Comparison of ENCODE assay signal across 17 cellular contexts in the genomic region with DNA sequence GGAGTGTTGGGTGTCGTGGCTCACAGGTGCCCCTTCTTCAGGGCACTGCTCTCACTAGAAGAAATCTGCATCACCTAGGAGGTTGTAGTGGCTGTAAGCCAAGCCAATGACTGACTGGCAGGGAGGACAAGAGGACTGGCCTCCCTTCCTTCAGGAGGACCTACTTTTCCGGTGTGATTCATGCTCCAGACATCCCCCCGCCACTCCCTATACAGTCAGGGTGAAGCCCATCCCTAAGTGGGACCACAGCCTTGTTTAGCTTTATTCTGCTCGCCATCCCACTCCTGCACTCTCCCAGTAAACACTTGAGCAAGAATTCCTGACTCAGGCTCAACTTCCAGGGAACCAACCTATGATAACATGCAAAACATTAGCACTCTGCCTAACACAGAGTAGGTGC.
"Had no signal": no experiment of that assay in that cellular context is flagged by ENCODE, and none has a peak within 500 bp of the region (broad histone marks: within the 10 kb centered on the region; RNA-seq: fewer than 3 reads in every experiment).

No MANE protein-coding gene starts in this region.

- H3K4me3 ChIP-seq: coronary artery, heart left ventricle, skin epidermis, tibial nerve had no signal

- H3K27ac Mint-ChIP-seq: activated CD4-positive, alpha-beta T cell treated with anti-CD3 and anti-CD28 coated beads for 36 hours; activated CD8-positive, alpha-beta T cell treated with anti-CD3 and anti-CD28 coated beads, Interleukin-2, amount 10 ng/mL, durations not matched to agents 7 days and 5 days; activated T-helper 1 cell treated with anti-CD3 and anti-CD28 coated beads, Interleukin-12 subunit alpha, Interleukin-12 subunit beta, Interleukin-2, Interleukin-4 antibody, amounts not matched to agents 30 ng/mL and 10 ng/mL and 1 ng/mL, durations not matched to agents 14 hours and 24 hours and 36 hours had no signal

- H3K4me1 ChIP-seq: tibial nerve had no signal

- H3K36me3 ChIP-seq: heart left ventricle, tibial nerve had no signal

- H3K9me3 Mint-ChIP-seq: activated T-helper 1 cell treated with anti-CD3 and anti-CD28 coated beads, Interleukin-12 subunit alpha, Interleukin-12 subunit beta, Interleukin-2, Interleukin-4 antibody, amounts not matched to agents 30 ng/mL and 10 ng/mL and 1 ng/mL, durations not matched to agents 14 hours and 24 hours and 36 hours had no signal

- H3K4me1 Mint-ChIP-seq: activated CD4-positive, alpha-beta T cell treated with anti-CD3 and anti-CD28 coated beads for 36 hours had no signal

- H3K27ac ChIP-seq: coronary artery, heart left ventricle, skin epidermis, tibial nerve, VCaP had no signal

- ATAC-seq: activated CD4-positive, alpha-beta T cell treated with anti-CD3 and anti-CD28 coated beads for 36 hours; activated CD8-positive, alpha-beta T cell treated with anti-CD3 and anti-CD28 coated beads, Interleukin-2, amount 10 ng/mL, durations not matched to agents 7 days and 5 days; heart left ventricle; left ventricle myocardium superior had no signal

- DNase-seq: activated CD4-positive, alpha-beta T cell treated with anti-CD3 and anti-CD28 coated beads for 36 hours; activated CD8-positive, alpha-beta memory T cell treated with anti-CD3 and anti-CD28 coated beads, Interleukin-2, amount 50 U/mL, for 48 hours; activated CD8-positive, alpha-beta T cell treated with anti-CD3 and anti-CD28 coated beads, Interleukin-2, amount 10 ng/mL, durations not matched to agents 7 days and 5 days; activated naive CD4-positive, alpha-beta T cell treated with Interleukin-2 at 50 U/mL for 16 hours; caudate nucleus; effector CD8-positive, alpha-beta T cell; heart left ventricle; kidney; left ventricle myocardium superior; retina; SW 1271; T1000 had no signal

- H3K27me3 ChIP-seq: tibial nerve had no signal

- H3K4me3 Mint-ChIP-seq: activated CD4-positive, alpha-beta T cell treated with anti-CD3 and anti-CD28 coated beads for 36 hours; activated CD8-positive, alpha-beta T cell treated with anti-CD3 and anti-CD28 coated beads, Interleukin-2, amount 10 ng/mL, durations not matched to agents 7 days and 5 days; activated T-helper 1 cell treated with anti-CD3 and anti-CD28 coated beads, Interleukin-12 subunit alpha, Interleukin-12 subunit beta, Interleukin-2, Interleukin-4 antibody, amounts not matched to agents 30 ng/mL and 10 ng/mL and 1 ng/mL, durations not matched to agents 14 hours and 24 hours and 36 hours had no signal
